Comparison of ENCODE assay signal across 27 cellular contexts in genomic region chr11:125101596-125101995, GRCh38.
"Had no signal": no experiment of that assay in that cellular context is flagged by ENCODE, and none has a peak within 500 bp of the region (broad histone marks: within the 10 kb centered on the region; RNA-seq: fewer than 3 reads in every experiment).

No MANE protein-coding gene starts in this region.

- H3K9ac ChIP-seq: SK-N-SH had no signal

- H3K27me3 ChIP-seq: ascending aorta, MG63, SJCRH30 had no signal

- H3K27ac Mint-ChIP-seq: activated CD4-positive, alpha-beta memory T cell treated with anti-CD3 and anti-CD28 coated beads for 36 hours; activated CD4-positive, alpha-beta T cell treated with anti-CD3 and anti-CD28 coated beads, Interleukin-2, amount 10 ng/mL, durations not matched to agents 7 days and 5 days; activated naive CD8-positive, alpha-beta T cell treated with anti-CD3 and anti-CD28 coated beads, Interleukin-2, amount 50 U/mL, for 24 hours had no signal

- H3K9me3 Mint-ChIP-seq: activated CD4-positive, alpha-beta memory T cell treated with anti-CD3 and anti-CD28 coated beads for 36 hours; activated CD4-positive, alpha-beta T cell treated with anti-CD3 and anti-CD28 coated beads, Interleukin-2, amount 10 ng/mL, durations not matched to agents 7 days and 5 days; activated naive CD4-positive, alpha-beta T cell treated with anti-CD3 and anti-CD28 coated beads, Interleukin-2, amount 50 U/mL, for 72 hours; activated naive CD8-positive, alpha-beta T cell treated with anti-CD3 and anti-CD28 coated beads, Interleukin-2, amount 50 U/mL, for 24 hours; activated T-cell treated with anti-CD3 and anti-CD28 coated beads, Interleukin-2, amount 50 U/mL, for 4 hours had no signal

- DNase-seq: activated CD4-positive, alpha-beta memory T cell treated with anti-CD3 and anti-CD28 coated beads for 36 hours; activated CD4-positive, alpha-beta T cell treated with anti-CD3 and anti-CD28 coated beads, Interleukin-2, amount 10 ng/mL, durations not matched to agents 7 days and 5 days; activated CD4-positive, CD25-positive, alpha-beta regulatory T cell; activated CD8-positive, alpha-beta memory T cell treated with anti-CD3 and anti-CD28 coated beads for 24 hours; activated effector memory CD4-positive, alpha-beta T cell treated with anti-CD3 and anti-CD28 coated beads, Interleukin-2, amount 50 U/mL, for 16 hours; activated naive CD4-positive, alpha-beta T cell treated with Interleukin-2 at 50 U/mL for 16 hours; activated naive CD8-positive, alpha-beta T cell treated with anti-CD3 and anti-CD28 coated beads, Interleukin-2, amount 50 U/mL, for 24 hours; activated T-cell treated with anti-CD3 and anti-CD28 coated beads, Interleukin-2, amount 50 U/mL, for 4 hours; amniotic stem cell; MG63; MV-4-11; NCI-H1092 treated with DMSO at 0.1 percent for 48 hours; NCI-H1436; NCI-H1694 treated with DMSO at 0.1 percent for 48 hours; NCI-H2029 treated with DMSO at 0.1 percent for 48 hours; NCI-H345; NCI-H510A; NCI-H69; Right ventricle myocardium superior; RPMI8226; SJCRH30; SK-N-SH; T-helper 1 cell had no signal

- H3K4me3 Mint-ChIP-seq: activated CD4-positive, alpha-beta memory T cell treated with anti-CD3 and anti-CD28 coated beads for 36 hours; activated CD4-positive, alpha-beta T cell treated with anti-CD3 and anti-CD28 coated beads, Interleukin-2, amount 10 ng/mL, durations not matched to agents 7 days and 5 days; activated naive CD8-positive, alpha-beta T cell treated with anti-CD3 and anti-CD28 coated beads, Interleukin-2, amount 50 U/mL, for 24 hours; activated T-cell treated with anti-CD3 and anti-CD28 coated beads, Interleukin-2, amount 50 U/mL, for 4 hours; brain had no signal

- ATAC-seq: activated naive CD4-positive, alpha-beta T cell treated with anti-CD3 and anti-CD28 coated beads, Interleukin-2, amount 50 U/mL, for 72 hours; activated naive CD8-positive, alpha-beta T cell treated with anti-CD3 and anti-CD28 coated beads, Interleukin-2, amount 50 U/mL, for 24 hours; activated T-cell treated with anti-CD3 and anti-CD28 coated beads, Interleukin-2, amount 50 U/mL, for 4 hours had no signal

- H3K4me1 ChIP-seq: ascending aorta, SJCRH30 had no signal

- H3K4me3 ChIP-seq: ascending aorta, MG63, SJCRH30 had no signal

- H3K27ac ChIP-seq: ascending aorta, SJCRH30, VCaP had no signal

- H3K27me3 Mint-ChIP-seq: activated CD4-positive, alpha-beta memory T cell treated with anti-CD3 and anti-CD28 coated beads for 36 hours; activated CD4-positive, alpha-beta T cell treated with anti-CD3 and anti-CD28 coated beads, Interleukin-2, amount 10 ng/mL, durations not matched to agents 7 days and 5 days; activated naive CD8-positive, alpha-beta T cell treated with anti-CD3 and anti-CD28 coated beads, Interleukin-2, amount 50 U/mL, for 24 hours; brain had no signal

- H3K9me3 ChIP-seq: ascending aorta, MG63, SJCRH30, SK-N-SH had no signal

- H3K36me3 ChIP-seq: SJCRH30 had no signal
